In the genomic region with DNA sequence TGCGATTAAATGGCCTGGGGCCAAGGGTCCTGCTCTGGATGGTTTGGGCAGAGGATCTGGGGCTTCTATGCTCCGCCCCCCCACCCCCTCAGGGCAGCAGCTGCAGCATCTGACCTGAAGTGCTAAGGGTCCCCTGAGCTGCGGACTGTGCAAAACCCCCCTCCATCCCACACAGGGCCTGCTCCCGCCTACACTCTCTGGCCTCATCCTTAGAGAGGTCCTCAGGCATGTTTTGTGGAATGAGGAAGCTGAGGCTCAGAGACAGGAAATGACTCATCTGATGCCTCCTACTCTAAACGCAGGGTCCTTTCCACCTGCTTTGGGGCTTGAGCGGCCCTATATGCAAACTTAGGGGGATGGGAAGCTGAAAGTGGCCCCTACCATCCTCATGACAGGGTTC, we compare ENCODE assay signal across 8 cellular contexts. TPM values are rescaled to one million over a fixed set of nuclear protein-coding genes. Genes with fewer than 3 reads are reported as not detected.
DNase-seq lines count a peak whose midpoint lies in the region; ATAC-seq and TF ChIP-seq lines count a peak whose summit lies in the region.

No MANE protein-coding gene starts in this region.

- H3K9me1 ChIP-seq in IMR-90 (ENCODE audit: insufficient read depth, low read length) = peaks cover 23% of the 10 kb centered on the region

- no peak overlapping the region for H3K9ac ChIP-seq in IMR-90 (ENCODE audit: low read depth, low read length)

- no peak for TF ChIP-seq RAD21 in IMR-90 (IDR thresholded peaks at IDR 0.05; ENCODE audit: low read length)

- no peak overlapping the region for H3K23ac ChIP-seq in IMR-90 (ENCODE audit: low read depth, low read length)

- H3K27me3 Mint-ChIP-seq in activated CD8-positive, alpha-beta T cell treated with anti-CD3 and anti-CD28 coated beads for 36 hours = no peaks in the 10 kb centered on the region

- peak overlapping the region; percentile 78 to 90 for H4K8ac ChIP-seq in IMR-90 (ENCODE audit: low read depth in 2 of 2, low read length in 2 of 2)

- intact Hi-C loops in IMR-90 (cut with micrococcal nuclease) = no loop called here
- intact Hi-C loops in activated CD8-positive, alpha-beta T cell treated with anti-CD3 and anti-CD28 coated beads for 36 hours (cut with micrococcal nuclease) = no loop called here

- H3K4me1 ChIP-seq in IMR-90 (ENCODE audit: control insufficient read depth, insufficient read depth, low read length) = peaks cover 15% of the 10 kb centered on the region

- no peaks in the 10 kb centered on the region; a peak in 1 of 4 replicates for H3K79me1 ChIP-seq in IMR-90 (ENCODE audit: low read depth in 1 of 2, low read length in 2 of 2)

- peak overlapping the region; percentile 83 for H2AFZ ChIP-seq in IMR-90 (replicated peaks; ENCODE audit: low read length, poor library complexity)

- H3K27ac ChIP-seq in IMR-90 (ENCODE audit: insufficient read depth, low read length) = peak overlapping the region; percentile 65

- no peaks in the 10 kb centered on the region for H3K36me3 Mint-ChIP-seq in activated CD8-positive, alpha-beta T cell treated with anti-CD3 and anti-CD28 coated beads for 36 hours (ENCODE audit: low read depth)

- no peak overlapping the region for H3K4me3 Mint-ChIP-seq in activated CD8-positive, alpha-beta T cell treated with anti-CD3 and anti-CD28 coated beads for 36 hours

- H3K4ac ChIP-seq in IMR-90 (ENCODE audit: low read depth, low read length) = peak overlapping the region; percentile 92

- H3K36me3 ChIP-seq in IMR-90 (ENCODE audit: control insufficient read depth, insufficient read depth, low read length) (no peaks in the 10 kb centered on the region), kidney epithelial cell (ENCODE audit: control insufficient read depth, insufficient read depth, low read length) (no peaks in the 10 kb centered on the region)

- no peak for DNase-seq in activated CD4-positive, CD25-positive, alpha-beta regulatory T cell treated with anti-CD3 and anti-CD28 coated beads, Interleukin-2, amount 50 U/mL, for 72 hours
- peak; percentile 87 for DNase-seq in IMR-90
- DNase-seq in activated CD8-positive, alpha-beta T cell treated with anti-CD3 and anti-CD28 coated beads for 36 hours = peak; percentile 42
- DNase-seq in kidney epithelial cell (ENCODE audit: low read depth) = peak; percentile 76
- no peak for DNase-seq in NCI-H510A treated with DMSO at 0.1 percent for 48 hours (lab: John Stamatoyannopoulos, UW)
- DNase-seq in NCI-H1930 (lab: John Stamatoyannopoulos, UW) = no peak

- in situ Hi-C loops in IMR-90 (cut with MboI; ENCODE audit: low sequenced_read_pairs) = no loop called here

- CTCF ChIA-PET in IMR-90 (lab: Yijun Ruan, JAX) = interaction anchor here (0.6 to 2.1 kb wide), 4 partner anchors 11 to 181 kb away, joined by 3 to 6 read pairs (median 4); no protein-coding TSS in a partner anchor
- CTCF ChIA-PET in activated CD8-positive, alpha-beta T cell treated with anti-CD3 and anti-CD28 coated beads for 36 hours (lab: Charles Lee) = interaction anchor here (0.9 to 1.7 kb wide), 4 partner anchors 24 to 180 kb away, joined by 3 to 7 read pairs (median 4); no protein-coding TSS in a partner anchor

- H4K91ac ChIP-seq in IMR-90 (ENCODE audit: insufficient read depth, low read depth, low read length) = peak overlapping the region; percentile 93

- H3K18ac ChIP-seq in IMR-90 (ENCODE audit: low read depth, low read length) = peak overlapping the region; percentile 48

- H2BK5ac ChIP-seq in IMR-90 (ENCODE audit: low read depth, low read length, poor library complexity, severe bottlenecking) = peak overlapping the region; percentile 86

- BruUV-seq in IMR-90 (replicated peaks; lab: Mats Ljungman, UMichigan) = no TSS peak

- peak overlapping the region; percentile 69 for H4K5ac ChIP-seq in IMR-90 (ENCODE audit: low read depth, low read length)

- peak; percentile 18 to 70 for ATAC-seq in activated CD4-positive, CD25-positive, alpha-beta regulatory T cell treated with anti-CD3 and anti-CD28 coated beads, Interleukin-2, amount 50 U/mL, for 24 hours
- ATAC-seq in GM21825 (IDR thresholded peaks at IDR 0.05; ENCODE audit: unreplicated experiment) = peak; percentile 79
- ATAC-seq in IMR-90 (ENCODE audit: low read depth) = peak; percentile 90
- ATAC-seq in activated CD8-positive, alpha-beta T cell treated with anti-CD3 and anti-CD28 coated beads for 36 hours = peak; percentile 86

- peak overlapping the region; percentile 67 for H3K14ac ChIP-seq in IMR-90 (replicated peaks; ENCODE audit: low read depth, low read length)

- H3K56ac ChIP-seq in IMR-90 (ENCODE audit: extremely low read depth, insufficient read depth, low read length) = no peak overlapping the region

- dilution Hi-C loops in IMR-90 (cut with HindIII; ENCODE audit: low sequenced_read_pairs, unreplicated experiment) = no loop called here

- H3K27ac Mint-ChIP-seq in activated CD8-positive, alpha-beta T cell treated with anti-CD3 and anti-CD28 coated beads for 36 hours = no peak overlapping the region

- H3K9me3 ChIP-seq in IMR-90 (ENCODE audit: control insufficient read depth, insufficient read depth, low read length) = no peaks in the 10 kb centered on the region

- no CpG with 5 or more reads among the region's 6 CpGs for WGBS in IMR-90 (ENCODE audit: extremely low coverage in 2 of 2, insufficient read length in 1 of 2), 2 experiments

- H3K27me3 ChIP-seq in IMR-90 (ENCODE audit: control insufficient read depth, insufficient read depth, low read length) (no peaks in the 10 kb centered on the region), kidney epithelial cell (ENCODE audit: control insufficient read depth, insufficient read depth, low read length) (no peaks in the 10 kb centered on the region)

- H3K9me3 Mint-ChIP-seq in activated CD8-positive, alpha-beta T cell treated with anti-CD3 and anti-CD28 coated beads for 36 hours = no peaks in the 10 kb centered on the region

- peak overlapping the region; percentile 93 for H2BK15ac ChIP-seq in IMR-90 (ENCODE audit: low read depth, low read length)

- TF ChIP-seq POLR2A in IMR-90 (IDR thresholded peaks at IDR 0.05; ENCODE audit: low read depth, low read length) = no peak

- H2AK5ac ChIP-seq in IMR-90 (ENCODE audit: low read depth, low read length) = peak overlapping the region; percentile 96

- POLR2A ChIA-PET in IMR-90 (lab: Charles Lee; ENCODE audit: unreplicated experiment) = interaction anchor here (0.5 kb wide), 1 partner anchor 15 kb away, joined by 5 read pairs; no protein-coding TSS in a partner anchor
- POLR2A ChIA-PET in activated CD8-positive, alpha-beta T cell treated with anti-CD3 and anti-CD28 coated beads for 36 hours (lab: Charles Lee) = no interaction called here

- no peak for TF ChIP-seq CTCF in IMR-90 (conservative IDR thresholded peaks at IDR 0.05; ENCODE audit: low read depth, low read length)
- TF ChIP-seq CTCF in activated CD8-positive, alpha-beta T cell treated with anti-CD3 and anti-CD28 coated beads for 36 hours (IDR thresholded peaks at IDR 0.05) = no peak
- no peak for TF ChIP-seq CTCF in kidney epithelial cell (IDR thresholded peaks at IDR 0.05; ENCODE audit: insufficient read depth, low read length, poor library complexity, severe bottlenecking)

- H3K4me3 ChIP-seq in IMR-90 (ENCODE audit: insufficient read depth, low read depth, low read length) (no peak overlapping the region), kidney epithelial cell (ENCODE audit: low read depth, low read length) (no peak overlapping the region)

- H3K4me2 ChIP-seq in IMR-90 (ENCODE audit: low read depth, low read length) = no peak overlapping the region

- H2BK120ac ChIP-seq in IMR-90 (ENCODE audit: low read depth, low read length) = peak overlapping the region; percentile 94

- peak overlapping the region; percentile 93 for H2AK9ac ChIP-seq in IMR-90 (replicated peaks; ENCODE audit: low read depth, low read length, poor library complexity)

- peaks cover 15% of the 10 kb centered on the region for H3K4me1 Mint-ChIP-seq in activated CD8-positive, alpha-beta T cell treated with anti-CD3 and anti-CD28 coated beads for 36 hours (ENCODE audit: low read depth)

- no peaks in the 10 kb centered on the region for H4K20me1 ChIP-seq in IMR-90 (ENCODE audit: insufficient read depth, low read length)

- peak overlapping the region; percentile 94 for H2BK20ac ChIP-seq in IMR-90 (ENCODE audit: low read depth, low read length)

TF ChIP-seq in IMR-90, 13 proteins besides CTCF, POLR2A, EP300 and RAD21:
- peak; percentile 77 for TF ChIP-seq FOS (IDR thresholded peaks at IDR 0.05; ENCODE audit: low read depth, low read length)
- TF ChIP-seq MAFK (IDR thresholded peaks at IDR 0.05; ENCODE audit: low read depth, low read length) = no peak
- TF ChIP-seq BHLHE40 (IDR thresholded peaks at IDR 0.05; ENCODE audit: low read depth, low read length) = peak; percentile 31; the same call in 1 of the 2 replicates
- no peak for TF ChIP-seq NFE2L2 (IDR thresholded peaks at IDR 0.05; ENCODE audit: low read depth, low read length)
- TF ChIP-seq, protein P1, sequence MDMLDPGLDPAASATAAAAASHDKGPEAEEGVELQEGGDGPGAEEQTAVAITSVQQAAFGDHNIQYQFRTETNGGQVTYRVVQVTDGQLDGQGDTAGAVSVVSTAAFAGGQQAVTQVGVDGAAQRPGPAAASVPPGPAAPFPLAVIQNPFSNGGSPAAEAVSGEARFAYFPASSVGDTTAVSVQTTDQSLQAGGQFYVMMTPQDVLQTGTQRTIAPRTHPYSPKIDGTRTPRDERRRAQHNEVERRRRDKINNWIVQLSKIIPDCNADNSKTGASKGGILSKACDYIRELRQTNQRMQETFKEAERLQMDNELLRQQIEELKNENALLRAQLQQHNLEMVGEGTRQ (IDR thresholded peaks at IDR 0.05; ENCODE audit: low read depth, low read length) = no peak
- no peak for TF ChIP-seq CEBPB (IDR thresholded peaks at IDR 0.05; ENCODE audit: low read depth, low read length)
- TF ChIP-seq SMC3 (IDR thresholded peaks at IDR 0.05; ENCODE audit: low read depth, low read length) = no peak
- TF ChIP-seq MAZ (IDR thresholded peaks at IDR 0.05; ENCODE audit: borderline replicate concordance, low read depth, low read length) = no peak

RNA-seq across cellular contexts. Expression of a gene that starts 59.5 kb away (rescaled TPM):
- total RNA-seq in IMR-90 (2012; rRNA removed) (5.6 and 11.7 TPM in 2 replicates), kidney epithelial cell (103 and 125 TPM in 2 replicates)
- polyA plus RNA-seq in IMR-90 (2012; rRNA removed) = 13.9 and 18.4 TPM in 2 replicates
- 7.8 and 8.4 TPM in 2 replicates for polyA plus RNA-seq in IMR-90 (2012; cell fraction: cytosol; rRNA removed)
- 8.4 and 13.5 TPM in 2 replicates for polyA plus RNA-seq in IMR-90 (2012; cell fraction: nucleus; rRNA removed; ENCODE audit: low replicate concordance)
- total RNA-seq in activated CD8-positive, alpha-beta T cell treated with anti-CD3 and anti-CD28 coated beads for 36 hours = 10 to 100 TPM; 13.2 to 14.1 TPM

Comparison
In these comparisons a context has a peak if more than half of its experiments do, and no peak if none do; other contexts are left out.
1. DNase-seq: peak in IMR-90 (single experiment), activated CD8-positive, alpha-beta T cell treated with anti-CD3 and anti-CD28 coated beads for 36 hours (single experiment) and kidney epithelial cell (single experiment); none in activated CD4-positive, CD25-positive, alpha-beta regulatory T cell treated with anti-CD3 and anti-CD28 coated beads, Interleukin-2, amount 50 U/mL, for 72 hours (single experiment), NCI-H510A treated with DMSO at 0.1 percent for 48 hours (single experiment) and NCI-H1930 (0 of 2).
2. Peak in every context shown above with its lines, with median percentiles within 50 percentile points of each other: ATAC-seq.